Comparison of ENCODE assay signal across 13 cellular contexts in the genomic region with DNA sequence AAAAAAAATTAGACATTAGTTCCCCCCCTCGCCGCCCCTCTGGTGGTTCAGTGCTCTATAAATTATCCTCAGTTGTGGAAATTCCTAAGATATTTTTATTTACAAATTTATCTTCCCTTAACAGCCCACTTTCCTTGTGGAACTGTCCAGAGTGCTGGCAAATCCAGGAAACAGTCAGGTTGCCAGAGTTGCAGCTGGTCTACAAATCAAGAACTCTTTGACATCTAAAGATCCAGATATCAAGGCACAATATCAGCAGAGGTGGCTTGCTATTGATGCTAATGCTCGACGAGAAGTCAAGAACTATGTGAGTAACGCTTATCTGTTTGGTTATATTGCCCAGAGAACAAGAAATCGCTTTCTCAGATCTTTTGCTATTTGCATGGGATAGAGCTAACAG. TPM values are rescaled to one million over a fixed set of nuclear protein-coding genes. Genes with fewer than 3 reads are reported as not detected.
DNase-seq lines count a peak whose midpoint lies in the region; ATAC-seq lines count a peak whose summit lies in the region.
"Had no signal": no experiment of that assay in that cellular context is flagged by ENCODE, and none has a peak within 500 bp of the region (broad histone marks: within the 10 kb centered on the region; RNA-seq: fewer than 3 reads in every experiment).

No MANE protein-coding gene starts in this region.

- peak overlapping the region; percentile 33 to 89 (median 69) for H3K27ac Mint-ChIP-seq in CD4-positive, CD25-positive, alpha-beta regulatory T cell
- H3K27ac Mint-ChIP-seq in IgD-negative memory B cell (peak overlapping the region in 1 of 3 donors; percentile 83), memory B cell (peak overlapping the region; percentile 45)
- peak overlapping the region; percentile 97 for H3K27ac Mint-ChIP-seq in activated naive CD8-positive, alpha-beta T cell treated with anti-CD3 and anti-CD28 coated beads, Interleukin-2, amount 50 U/mL, for 24 hours

- peaks cover 53% of the 10 kb centered on the region for H3K4me1 ChIP-seq in CD4-positive, CD25-positive, alpha-beta regulatory T cell (ENCODE audit: control insufficient read depth, insufficient read depth, low read length, poor library complexity, severe bottlenecking)
- peaks cover 28% of the 10 kb centered on the region for H3K4me1 ChIP-seq in HAP-1

- H3K9me3 ChIP-seq in CD4-positive, CD25-positive, alpha-beta regulatory T cell (ENCODE audit: control insufficient read depth in 2 of 2, low read length in 2 of 2) = no peaks in the 10 kb centered on the region
- no peaks in the 10 kb centered on the region for H3K9me3 ChIP-seq in HAP-1
- H3K9me3 ChIP-seq: thyroid gland had no signal

- no peaks in the 10 kb centered on the region for H3K9me3 Mint-ChIP-seq in CD4-positive, CD25-positive, alpha-beta regulatory T cell
- H3K9me3 Mint-ChIP-seq in IgD-negative memory B cell (no peaks in the 10 kb centered on the region), memory B cell (no peaks in the 10 kb centered on the region)
- no peaks in the 10 kb centered on the region for H3K9me3 Mint-ChIP-seq in activated naive CD8-positive, alpha-beta T cell treated with anti-CD3 and anti-CD28 coated beads, Interleukin-2, amount 50 U/mL, for 24 hours

- peaks cover 51% of the 10 kb centered on the region for H3K36me3 ChIP-seq in CD4-positive, CD25-positive, alpha-beta regulatory T cell (ENCODE audit: control insufficient read depth, insufficient read depth, low read length)
- peaks cover 69% of the 10 kb centered on the region for H3K36me3 ChIP-seq in HAP-1 (replicated peaks)

- peak overlapping the region; percentile 24 for H3K27ac ChIP-seq in CD4-positive, CD25-positive, alpha-beta regulatory T cell (ENCODE audit: insufficient read depth, low read length, poor library complexity, severe bottlenecking)
- H3K27ac ChIP-seq: parathyroid adenoma, thyroid gland had no signal

- peaks cover 35% of the 10 kb centered on the region for H3K36me3 Mint-ChIP-seq in CD4-positive, CD25-positive, alpha-beta regulatory T cell
- H3K36me3 Mint-ChIP-seq in IgD-negative memory B cell (no peaks in the 10 kb centered on the region), memory B cell (peaks cover 29% of the 10 kb centered on the region)
- peaks cover 68% of the 10 kb centered on the region for H3K36me3 Mint-ChIP-seq in activated naive CD8-positive, alpha-beta T cell treated with anti-CD3 and anti-CD28 coated beads, Interleukin-2, amount 50 U/mL, for 24 hours (ENCODE audit: low read depth)

- H3K27me3 ChIP-seq in CD4-positive, CD25-positive, alpha-beta regulatory T cell (ENCODE audit: control insufficient read depth, insufficient read depth, low read length) = no peaks in the 10 kb centered on the region
- H3K27me3 ChIP-seq in HAP-1 (ENCODE audit: low read depth) = no peaks in the 10 kb centered on the region
- H3K27me3 ChIP-seq: thyroid gland had no signal

- peak overlapping the region; percentile 46 to 99 (median 64) for H3K4me3 Mint-ChIP-seq in CD4-positive, CD25-positive, alpha-beta regulatory T cell
- H3K4me3 Mint-ChIP-seq in IgD-negative memory B cell = peak overlapping the region in 3 of 4 donors; percentile 28 to 96 (median 66)
- peak overlapping the region; percentile 98 for H3K4me3 Mint-ChIP-seq in activated naive CD8-positive, alpha-beta T cell treated with anti-CD3 and anti-CD28 coated beads, Interleukin-2, amount 50 U/mL, for 24 hours
- H3K4me3 Mint-ChIP-seq in memory B cell = no peak overlapping the region

- no peak for DNase-seq in CD4-positive, CD25-positive, alpha-beta regulatory T cell
- no peak for DNase-seq in activated naive CD8-positive, alpha-beta T cell treated with anti-CD3 and anti-CD28 coated beads, Interleukin-2, amount 50 U/mL, for 24 hours
- no peak for DNase-seq in memory B cell (ENCODE audit: low spot score in 2 of 2)
- no peak for DNase-seq in ureter (ENCODE audit: low spot score)
- DNase-seq in GF-D8 (lab: John Stamatoyannopoulos, UW) = no peak
- DNase-seq in activated effector memory CD4-positive, alpha-beta T cell treated with Interleukin-2 at 50 U/mL for 16 hours = no peak
- DNase-seq in HAP-1 (ENCODE audit: low spot score in 2 of 2) = no peak
- DNase-seq: islet precursor cell; NK-92 treated with Interleukin-12 subunit alpha and Interleukin-12 subunit beta, amount 100 ng/mL, for 24 hours; stimulated activated CD4-positive, alpha-beta T cell treated with anti-CD3 and anti-CD28 coated beads, Interleukin-4, amount 100 ng/mL, for 1 hour; thyroid gland had no signal

- ATAC-seq in CD4-positive, CD25-positive, alpha-beta regulatory T cell (ENCODE audit: low read depth in 2 of 2) = no peak
- ATAC-seq in activated naive CD8-positive, alpha-beta T cell treated with anti-CD3 and anti-CD28 coated beads, Interleukin-2, amount 50 U/mL, for 24 hours = no peak
- ATAC-seq in memory B cell (ENCODE audit: low read depth) = no peak

- no peak overlapping the region for H3K4me3 ChIP-seq in CD4-positive, CD25-positive, alpha-beta regulatory T cell (ENCODE audit: low read depth, low read length)
- no peak overlapping the region for H3K4me3 ChIP-seq in HAP-1
- H3K4me3 ChIP-seq: thyroid gland had no signal

- peaks cover 32 to 77% (median 58%) of the 10 kb centered on the region in 4 donors for H3K4me1 Mint-ChIP-seq in CD4-positive, CD25-positive, alpha-beta regulatory T cell
- H3K4me1 Mint-ChIP-seq in IgD-negative memory B cell = peaks cover 34 to 46% (median 46%) of the 10 kb centered on the region in 3 donors
- peaks cover 85% of the 10 kb centered on the region for H3K4me1 Mint-ChIP-seq in activated naive CD8-positive, alpha-beta T cell treated with anti-CD3 and anti-CD28 coated beads, Interleukin-2, amount 50 U/mL, for 24 hours
- peaks cover 38% of the 10 kb centered on the region for H3K4me1 Mint-ChIP-seq in memory B cell

- peaks cover 11% of the 10 kb centered on the region for H3K27me3 Mint-ChIP-seq in CD4-positive, CD25-positive, alpha-beta regulatory T cell
- H3K27me3 Mint-ChIP-seq in IgD-negative memory B cell = no peaks in the 10 kb centered on the region
- peaks cover 4% of the 10 kb centered on the region for H3K27me3 Mint-ChIP-seq in activated naive CD8-positive, alpha-beta T cell treated with anti-CD3 and anti-CD28 coated beads, Interleukin-2, amount 50 U/mL, for 24 hours
- no peaks in the 10 kb centered on the region for H3K27me3 Mint-ChIP-seq in memory B cell

- in situ Hi-C loops in HAP-1 (cut with MboI; ENCODE audit: low sequenced_read_pairs) = no loop called here

RNA-seq across cellular contexts. Expression of gene KPNB1, which starts 2.9 kb away (rescaled TPM):
- 242 TPM for total RNA-seq in CD4-positive, CD25-positive, alpha-beta regulatory T cell
- 10 to 100 TPM; 20.4 to 27.2 (median 23.3) TPM for polyA plus RNA-seq in CD4-positive, CD25-positive, alpha-beta regulatory T cell
- 28.4 TPM for polyA plus RNA-seq in IgD-negative memory B cell
- total RNA-seq in ureter = 352 TPM

RNA-seq across cellular contexts. Expression of gene TBKBP1, which starts 41.4 kb away (rescaled TPM):
- 6.1 TPM for total RNA-seq in CD4-positive, CD25-positive, alpha-beta regulatory T cell
- polyA plus RNA-seq in CD4-positive, CD25-positive, alpha-beta regulatory T cell = under 1 TPM; 0.11 to 0.60 (median 0.51) TPM
- polyA plus RNA-seq in IgD-negative memory B cell = 0.24 TPM
- total RNA-seq in ureter = 9.2 TPM
